Comparison of ENCODE assay signal across 8 cellular contexts in genomic region chr22:19629720-19630419, GRCh38.
DNase-seq lines count a peak whose midpoint lies in the region; ATAC-seq and TF ChIP-seq lines count a peak whose summit lies in the region.

No MANE protein-coding gene starts in this region.

- H3K4me1 ChIP-seq in SK-N-SH (ENCODE audit: control insufficient read depth in 1 of 2, insufficient read depth in 2 of 2, low read depth in 1 of 2, low read length in 1 of 2): no peaks in the 10 kb centered on the region

- no peaks in the 10 kb centered on the region for H4K20me1 ChIP-seq in SK-N-SH (ENCODE audit: insufficient read depth)

- WGBS in SK-N-SH (ENCODE audit: low lambda C conversion rate): under 1% methylated on average over 11 of the region's 13 CpGs

- peak; percentile 79 for DNase-seq in ELR (ENCODE audit: low read depth)
- peak; percentile 58 for DNase-seq in MG63
- DNase-seq in SK-N-SH: peak; percentile 95
- DNase-seq in activated naive CD4-positive, alpha-beta T cell treated with anti-CD3 and anti-CD28 coated beads, Interleukin-2, amount 50 U/mL, for 16 hours: peak; percentile 86
- DNase-seq in head of caudate nucleus: peak; percentile 70 to 91 (median 83)
- DNase-seq in posterior vena cava (ENCODE audit: low spot score): peak; percentile 93
- DNase-seq in ureter (ENCODE audit: low spot score): peak; percentile 85

- H3F3A ChIP-seq in SK-N-SH (replicated peaks; ENCODE audit: insufficient read depth): no peaks in the 10 kb centered on the region

- H3K79me2 ChIP-seq in SK-N-SH (ENCODE audit: insufficient read depth): no peaks in the 10 kb centered on the region

- no peak for TF ChIP-seq EP300 in SK-N-SH (IDR thresholded peaks at IDR 0.05; ENCODE audit: borderline replicate concordance in 1 of 2, low read depth in 1 of 2, low read length in 1 of 2)

- CTCF ChIA-PET in SK-N-SH (lab: Yijun Ruan, JAX): interaction anchor here (0.6 to 5.6 kb wide), 87 partner anchors 10 to 694 kb away, joined by 3 to 45 read pairs (median 5); partner anchors contain the start of genes C22orf39, CDC45, CLDN5 and ESS2

- H3K9ac ChIP-seq in SK-N-SH: no peak overlapping the region

- intact Hi-C loops in head of caudate nucleus (cut with DNase I): loop anchor here (10.0 kb wide), 1 partner anchor 485 kb away; the partner anchor contains the start of gene ESS2
- intact Hi-C loops in posterior vena cava (cut with DNase I): loop anchor here in 1 of 2 donors (10.0 kb wide), 1 partner anchor 115 kb away; no protein-coding TSS in a partner anchor

- POLR2A ChIA-PET in SK-N-SH (lab: Yijun Ruan, JAX): no interaction called here

- H3K36me3 ChIP-seq in MG63 (no peaks in the 10 kb centered on the region), SK-N-SH (replicated peaks in 1 of 2; ENCODE audit: control insufficient read depth in 1 of 2, insufficient read depth in 2 of 2, low read length in 1 of 2) (no peaks in the 10 kb centered on the region)

- TF ChIP-seq CTCF in SK-N-SH (IDR thresholded peaks at IDR 0.05): peak; percentile 97

- peak; percentile 98 for TF ChIP-seq RAD21 in SK-N-SH (IDR thresholded peaks at IDR 0.05; ENCODE audit: low read length)

- no peak overlapping the region for H2AFZ ChIP-seq in SK-N-SH (ENCODE audit: low read depth)

- H3K9me2 ChIP-seq in SK-N-SH: no peaks in the 10 kb centered on the region

- no peak for ATAC-seq in HG03571 (IDR thresholded peaks at IDR 0.05; ENCODE audit: unreplicated experiment)

- H3K27me3 ChIP-seq in MG63: no peaks in the 10 kb centered on the region
- H3K27me3 ChIP-seq in SK-N-SH (ENCODE audit: insufficient read depth): no peaks in the 10 kb centered on the region

- H3K9me3 ChIP-seq in MG63 (no peaks in the 10 kb centered on the region), SK-N-SH (no peaks in the 10 kb centered on the region)

- H3K4me3 ChIP-seq in MG63 (no peak overlapping the region), SK-N-SH (ENCODE audit: low read depth in 2 of 2, low read length in 1 of 2) (peak overlapping the region in 1 of 2 experiments; percentile 57; a peak in 1 of 4 replicates)

- no peak overlapping the region for H3K27ac ChIP-seq in SK-N-SH (ENCODE audit: low read depth in 2 of 2, low read length in 1 of 2)

- H3K4me2 ChIP-seq in SK-N-SH: no peak overlapping the region

TF ChIP-seq in SK-N-SH, 30 proteins besides CTCF, POLR2A, EP300 and RAD21:
- TF ChIP-seq SIN3A (IDR thresholded peaks at IDR 0.05; ENCODE audit: borderline replicate concordance, low read depth, low read length): no peak
- TF ChIP-seq USF2 (IDR thresholded peaks at IDR 0.05; ENCODE audit: borderline replicate concordance, low read depth, low read length): no peak
- TF ChIP-seq SMC3 (IDR thresholded peaks at IDR 0.05; ENCODE audit: low read depth, low read length): peak; percentile 90
- TF ChIP-seq CHD2 (IDR thresholded peaks at IDR 0.05; ENCODE audit: low read length, partially characterized antibody): peak; percentile 16
- TF ChIP-seq MXI1 (IDR thresholded peaks at IDR 0.05; ENCODE audit: low read depth, low read length): 0 out of 2 replicates have a peak, but pooled peaks have one; percentile 29
